8 cellular contexts compared by ENCODE assay signal in genomic region chr12:48165089-48166031, GRCh38. TPM values are rescaled to one million over a fixed set of nuclear protein-coding genes. Genes with fewer than 3 reads are reported as not detected.
DNase-seq lines count a peak whose midpoint lies in the region; ATAC-seq and TF ChIP-seq lines count a peak whose summit lies in the region.

No MANE protein-coding gene starts in this region.

- no peaks in the 10 kb centered on the region for H3K79me2 ChIP-seq in DND-41 (ENCODE audit: insufficient read depth, low read length)

- H3K9me3 ChIP-seq in DND-41 (ENCODE audit: insufficient read depth, low read length, severe bottlenecking), result no peaks in the 10 kb centered on the region
- H3K9me3 ChIP-seq in gastroesophageal sphincter, result no peaks in the 10 kb centered on the region

- H3K4me3 ChIP-seq in DND-41 (ENCODE audit: low read depth in 1 of 2, low read length in 2 of 2), result no peak overlapping the region
- no peak overlapping the region for H3K4me3 ChIP-seq in gastroesophageal sphincter

- WGBS in gastroesophageal sphincter (ENCODE audit: low coverage in 1 of 2), 2 donors, result 8 to 26% methylated on average over 1 to 2 of the region's 2 CpGs

- TF ChIP-seq CTCF in DND-41 (IDR thresholded peaks at IDR 0.05; ENCODE audit: borderline replicate concordance, extremely low read depth, low read length, poor library complexity, severe bottlenecking), result peak; percentile 79
- peak; percentile 76 to 89 (median 84) for TF ChIP-seq CTCF in gastroesophageal sphincter (IDR thresholded peaks at IDR 0.05)

- H3K27me3 ChIP-seq in DND-41 (ENCODE audit: insufficient read depth, low read length, poor library complexity) (no peaks in the 10 kb centered on the region), gastroesophageal sphincter (peaks cover 30% of the 10 kb centered on the region)

- intact Hi-C loops in posterior vena cava (cut with DNase I), result loop anchor here in 1 of 2 donors (10.0 kb wide), 1 partner anchor 81 kb away; no protein-coding TSS in a partner anchor

- H3K36me3 ChIP-seq in DND-41 (ENCODE audit: insufficient read depth, low read length), result no peaks in the 10 kb centered on the region
- no peaks in the 10 kb centered on the region for H3K36me3 ChIP-seq in gastroesophageal sphincter

- H3K9ac ChIP-seq in DND-41 (ENCODE audit: low read depth, low read length), result no peak overlapping the region

- H3K4me1 ChIP-seq in DND-41 (ENCODE audit: insufficient read depth, low read length), result no peaks in the 10 kb centered on the region
- H3K4me1 ChIP-seq in gastroesophageal sphincter, result no peaks in the 10 kb centered on the region

- TF ChIP-seq POLR2A in gastroesophageal sphincter (IDR thresholded peaks at IDR 0.05), result no peak

- no peaks in the 10 kb centered on the region for H4K20me1 ChIP-seq in DND-41 (ENCODE audit: insufficient read depth, low read length)

- no peak overlapping the region for H3K4me2 ChIP-seq in DND-41 (ENCODE audit: insufficient read depth, low read length)

- no peak overlapping the region for H3K27ac ChIP-seq in DND-41 (ENCODE audit: low read length)
- H3K27ac ChIP-seq in gastroesophageal sphincter, result no peak overlapping the region

- no peak overlapping the region for H2AFZ ChIP-seq in DND-41 (ENCODE audit: low read depth, low read length)

- peak; percentile 48; the same call in 1 of the 3 replicates for ATAC-seq in DND-41 (ENCODE audit: insufficient read depth, low read depth)
- peak; percentile 51 for ATAC-seq in HG02642 (IDR thresholded peaks at IDR 0.05; ENCODE audit: poor library complexity, unreplicated experiment)
- no peak for ATAC-seq in gastroesophageal sphincter
- ATAC-seq in HG03378 (IDR thresholded peaks at IDR 0.05; ENCODE audit: unreplicated experiment), result no peak

- peak; percentile 18 for DNase-seq in DND-41
- DNase-seq in NCI-H748 treated with DMSO at 0.1 percent for 48 hours (lab: John Stamatoyannopoulos, UW), result peak; percentile 34
- peak; percentile 36 for DNase-seq in activated gamma-delta T cell treated with anti-CD3 and anti-CD28 coated beads, Interleukin-2, amount 50 U/mL, for 16 hours (ENCODE audit: low read depth)
- DNase-seq in renal cortical epithelial cell (ENCODE audit: low read depth), result peak; percentile 63
- no peak for DNase-seq in posterior vena cava (ENCODE audit: low spot score)

- no peak for TF ChIP-seq EP300 in gastroesophageal sphincter (IDR thresholded peaks at IDR 0.05)

RNA-seq across cellular contexts. Expression of gene ASB8, which starts 8.0 kb away (rescaled TPM):
- 10 to 100 TPM; 37.2 to 41.6 (median 39.1) TPM for total RNA-seq in gastroesophageal sphincter
- total RNA-seq in renal cortical epithelial cell, result 14.2 and 23.5 TPM in 2 replicates
- 10 to 100 TPM; 34.7 to 37.8 TPM for total RNA-seq in posterior vena cava

RNA-seq across cellular contexts. Expression of gene CCDC184, which starts 18.1 kb away (rescaled TPM):
- total RNA-seq in gastroesophageal sphincter (1 to 10 TPM in 1 of 4 donors, under 1 TPM in 2, not detected in 1; 0.13 to 2.5 (median 0.39) TPM), renal cortical epithelial cell (0.40 TPM in 1 of 2 replicates, not detected in the other), posterior vena cava (under 1 TPM; 0.48 to 0.74 TPM)

RNA-seq across cellular contexts. Expression of gene OR10AD1, which starts 37.7 kb away (rescaled TPM):
- not detected for total RNA-seq in gastroesophageal sphincter
- total RNA-seq in renal cortical epithelial cell, result not detected in 2 replicates
- total RNA-seq in posterior vena cava, result not detected

RNA-seq across cellular contexts. Expression of gene PFKM, which starts 46.2 kb away (rescaled TPM):
- total RNA-seq in gastroesophageal sphincter (100 to 1,000 TPM in 1 of 4 donors, 10 to 100 TPM in 3; 64.5 to 105 (median 71.0) TPM), renal cortical epithelial cell (43.1 and 79.3 TPM in 2 replicates), posterior vena cava (10 to 100 TPM; 44.7 to 49.0 TPM)

RNA-seq across cellular contexts. Expression of gene SENP1, which starts 59.5 kb away (rescaled TPM):
- total RNA-seq in gastroesophageal sphincter (10 to 100 TPM; 17.3 to 23.8 (median 20.7) TPM), renal cortical epithelial cell (9.9 and 13.0 TPM in 2 replicates), posterior vena cava (10 to 100 TPM; 21.4 to 21.8 TPM)

Comparison
In these comparisons a context has a peak if more than half of its experiments do, and no peak if none do; other contexts are left out.
1. ATAC-seq: peak in DND-41 (single experiment) and HG02642 (single experiment); none in gastroesophageal sphincter (single experiment) and HG03378 (single experiment).